ENCODE assay signal across 8 cellular contexts in genomic region chr9:136997355-136997754, GRCh38. TPM values are rescaled to one million over a fixed set of nuclear protein-coding genes. Genes with fewer than 3 reads are reported as not detected.
DNase-seq lines count a peak whose midpoint lies in the region; ATAC-seq and TF ChIP-seq lines count a peak whose summit lies in the region.
"Had no signal": no experiment of that assay in that cellular context is flagged by ENCODE, and none has a peak within 500 bp of the region (broad histone marks: within the 10 kb centered on the region; RNA-seq: fewer than 3 reads in every experiment).

No MANE protein-coding gene starts in this region.

- H4K91ac ChIP-seq in mesenchymal stem cell (ENCODE audit: low read length): peak overlapping the region; percentile 2

- no peak overlapping the region for H3K4me2 ChIP-seq in mesenchymal stem cell (ENCODE audit: low read length, poor library complexity, severe bottlenecking)

- peak overlapping the region; percentile 47 for H2AK5ac ChIP-seq in mesenchymal stem cell (ENCODE audit: low read length, severe bottlenecking)

- no peaks in the 10 kb centered on the region for H3K27me3 Mint-ChIP-seq in CD4-positive, alpha-beta memory T cell
- H3K27me3 Mint-ChIP-seq in activated CD8-positive, alpha-beta T cell treated with anti-CD3 and anti-CD28 coated beads for 36 hours: peaks cover 5% of the 10 kb centered on the region

- H3K18ac ChIP-seq in mesenchymal stem cell (ENCODE audit: low read depth in 1 of 2, low read length in 2 of 2): peak overlapping the region in 1 of 2 experiments; percentile 40

- peak overlapping the region; percentile 30 to 61 for H3K4ac ChIP-seq in mesenchymal stem cell (ENCODE audit: low read depth in 1 of 2, low read length in 2 of 2)

- no peak for DNase-seq in CD4-positive, alpha-beta memory T cell
- DNase-seq in activated CD8-positive, alpha-beta T cell treated with anti-CD3 and anti-CD28 coated beads for 36 hours: no peak
- DNase-seq in mesenchymal stem cell (no peak), NK-92 (lab: John Stamatoyannopoulos, UW; ENCODE audit: unreplicated experiment) (no peak)
- DNase-seq in activated CD4-positive, CD25-positive, alpha-beta regulatory T cell treated with anti-CD3 and anti-CD28 coated beads, Interleukin-2, amount 50 U/mL, for 72 hours: no peak
- DNase-seq: COR-L47; stimulated activated CD4-positive, alpha-beta T cell treated with anti-CD3 and anti-CD28 coated beads, Interleukin-4, amount 100 ng/mL, for 24 hours had no signal

- no peaks in the 10 kb centered on the region for H3K9me3 Mint-ChIP-seq in CD4-positive, alpha-beta memory T cell
- H3K9me3 Mint-ChIP-seq in activated CD8-positive, alpha-beta T cell treated with anti-CD3 and anti-CD28 coated beads for 36 hours: no peaks in the 10 kb centered on the region

- H3K4me3 ChIP-seq in CD4-positive, alpha-beta memory T cell (ENCODE audit: low read length in 2 of 2): no peak overlapping the region
- H3K4me3 ChIP-seq in mesenchymal stem cell (ENCODE audit: insufficient read depth in 1 of 2, low read depth in 1 of 2, low read length in 2 of 2): no peak overlapping the region

- H2BK15ac ChIP-seq in mesenchymal stem cell (ENCODE audit: low read depth, poor library complexity, severe bottlenecking): peak overlapping the region; percentile 60

- H3K36me3 Mint-ChIP-seq in CD4-positive, alpha-beta memory T cell: peaks cover 0 to 10% of the 10 kb centered on the region in 2 donors
- peaks cover 6% of the 10 kb centered on the region for H3K36me3 Mint-ChIP-seq in activated CD8-positive, alpha-beta T cell treated with anti-CD3 and anti-CD28 coated beads for 36 hours (ENCODE audit: low read depth)

- no peak overlapping the region for H4K8ac ChIP-seq in mesenchymal stem cell (ENCODE audit: low read length)

- 80% methylated on average over 10 of the region's 10 CpGs for WGBS in mesenchymal stem cell

- no peaks in the 10 kb centered on the region for H3K9me3 ChIP-seq in CD4-positive, alpha-beta memory T cell (ENCODE audit: control insufficient read depth in 1 of 2, low read length in 2 of 2)
- no peaks in the 10 kb centered on the region for H3K9me3 ChIP-seq in mesenchymal stem cell (ENCODE audit: control insufficient read depth, low read length)

- peak overlapping the region; percentile 20 to 95 for H2BK12ac ChIP-seq in mesenchymal stem cell (ENCODE audit: low read length in 2 of 2)

- no peak for TF ChIP-seq CTCF in activated CD8-positive, alpha-beta T cell treated with anti-CD3 and anti-CD28 coated beads for 36 hours (IDR thresholded peaks at IDR 0.05)

- POLR2A ChIA-PET in CD4-positive, alpha-beta memory T cell (lab: Charles Lee; ENCODE audit: partially characterized antibody): interaction anchor here (0.8 to 6.9 kb wide), 12 partner anchors 17 to 95 kb away, joined by 3 to 57 read pairs (median 7); partner anchors contain the start of genes FUT7 and LCNL1
- POLR2A ChIA-PET in activated CD8-positive, alpha-beta T cell treated with anti-CD3 and anti-CD28 coated beads for 36 hours (lab: Charles Lee): interaction anchor here (2.3 kb wide), 1 partner anchor 96 kb away, joined by 5 read pairs; no protein-coding TSS in a partner anchor

- H3K27ac Mint-ChIP-seq in CD4-positive, alpha-beta memory T cell: peak overlapping the region; percentile 90 to 95 (median 92)
- H3K27ac Mint-ChIP-seq in activated CD8-positive, alpha-beta T cell treated with anti-CD3 and anti-CD28 coated beads for 36 hours: peak overlapping the region; percentile 53

- no peaks in the 10 kb centered on the region for H3K27me3 ChIP-seq in CD4-positive, alpha-beta memory T cell (ENCODE audit: insufficient read depth, low read length)
- peaks cover 0 to 5% of the 10 kb centered on the region in 2 experiments for H3K27me3 ChIP-seq in mesenchymal stem cell (ENCODE audit: control insufficient read depth in 1 of 2, insufficient read depth in 1 of 2, low read length in 2 of 2)

- no peak overlapping the region for H2BK120ac ChIP-seq in mesenchymal stem cell (ENCODE audit: low read depth, low read length)

- H3K4me1 Mint-ChIP-seq in CD4-positive, alpha-beta memory T cell: peaks cover 15 to 62% (median 31%) of the 10 kb centered on the region in 4 donors
- peaks cover 46% of the 10 kb centered on the region for H3K4me1 Mint-ChIP-seq in activated CD8-positive, alpha-beta T cell treated with anti-CD3 and anti-CD28 coated beads for 36 hours (ENCODE audit: low read depth)

- H3K23ac ChIP-seq in mesenchymal stem cell (ENCODE audit: low read length in 2 of 2): peak overlapping the region in 1 of 2 experiments; percentile 46

- H3K36me3 ChIP-seq in CD4-positive, alpha-beta memory T cell (ENCODE audit: insufficient read depth, low read length): peaks cover 7% of the 10 kb centered on the region
- peaks cover 0 to 28% of the 10 kb centered on the region in 2 experiments for H3K36me3 ChIP-seq in mesenchymal stem cell (ENCODE audit: control insufficient read depth in 1 of 2, insufficient read depth in 2 of 2, low read depth in 1 of 2, low read length in 2 of 2)

- H3K79me1 ChIP-seq in mesenchymal stem cell (replicated peaks; ENCODE audit: low read length, poor library complexity, severe bottlenecking): peaks cover 15% of the 10 kb centered on the region

- peak overlapping the region; percentile 69 to 78 (median 76) for H3K4me3 Mint-ChIP-seq in CD4-positive, alpha-beta memory T cell
- no peak overlapping the region for H3K4me3 Mint-ChIP-seq in activated CD8-positive, alpha-beta T cell treated with anti-CD3 and anti-CD28 coated beads for 36 hours

- no peak overlapping the region for H3K9ac ChIP-seq in mesenchymal stem cell (ENCODE audit: low read length)

- H2AFZ ChIP-seq in mesenchymal stem cell (ENCODE audit: low read depth, low read length): no peak overlapping the region

- no peak overlapping the region for H3K14ac ChIP-seq in mesenchymal stem cell (ENCODE audit: low read length in 2 of 2)

- intact Hi-C loops in CD4-positive, alpha-beta memory T cell (cut with micrococcal nuclease): no loop called here
- intact Hi-C loops in activated CD8-positive, alpha-beta T cell treated with anti-CD3 and anti-CD28 coated beads for 36 hours (cut with micrococcal nuclease): no loop called here

- peak overlapping the region; percentile 31 for H3K27ac ChIP-seq in CD4-positive, alpha-beta memory T cell (ENCODE audit: low read depth, low read length)
- peak overlapping the region; percentile 19 for H3K27ac ChIP-seq in mesenchymal stem cell (ENCODE audit: low read length, poor library complexity, severe bottlenecking)

- H2BK5ac ChIP-seq in mesenchymal stem cell (ENCODE audit: low read depth, low read length, poor library complexity, severe bottlenecking): no peak overlapping the region

- CTCF ChIA-PET in CD4-positive, alpha-beta memory T cell (lab: Charles Lee; ENCODE audit: partially characterized antibody): interaction anchor here (1.7 to 2.7 kb wide), 5 partner anchors 31 to 154 kb away, joined by 4 to 14 read pairs (median 12); partner anchors contain the start of genes ABCA2 and AJM1
- CTCF ChIA-PET in activated CD8-positive, alpha-beta T cell treated with anti-CD3 and anti-CD28 coated beads for 36 hours (lab: Charles Lee): interaction anchor here (2.5 kb wide), 1 partner anchor 31 kb away, joined by 13 read pairs; the partner anchor contains the start of gene ABCA2

- no peak for ATAC-seq in activated CD8-positive, alpha-beta T cell treated with anti-CD3 and anti-CD28 coated beads for 36 hours
- ATAC-seq in HG02973 (IDR thresholded peaks at IDR 0.05; ENCODE audit: unreplicated experiment): no peak

- H3K4me1 ChIP-seq in CD4-positive, alpha-beta memory T cell (ENCODE audit: insufficient read depth, low read length): peaks cover 62% of the 10 kb centered on the region
- peaks cover 58% of the 10 kb centered on the region for H3K4me1 ChIP-seq in mesenchymal stem cell (ENCODE audit: control insufficient read depth, insufficient read depth, low read depth, low read length)

RNA-seq across cellular contexts. Expression of gene CLIC3, which starts 1.0 kb away (rescaled TPM):
- 1 to 10 TPM; 3.1 to 3.7 TPM for total RNA-seq in CD4-positive, alpha-beta memory T cell
- polyA plus RNA-seq in CD4-positive, alpha-beta memory T cell: 1 to 10 TPM; 5.0 to 7.8 TPM
- total RNA-seq in activated CD8-positive, alpha-beta T cell treated with anti-CD3 and anti-CD28 coated beads for 36 hours: not detected
- 4.4 TPM for polyA plus RNA-seq in mesenchymal stem cell (2013, experiment 1 of 2)
- 4.3 TPM for polyA plus RNA-seq in mesenchymal stem cell (2013, experiment 2 of 2)

RNA-seq across cellular contexts. Expression of gene PAXX, which starts 5.1 kb away (rescaled TPM):
- total RNA-seq in CD4-positive, alpha-beta memory T cell: 100 to 1,000 TPM in 1 of 2 experiments, 10 to 100 TPM in 1; 94.2 to 101 TPM
- polyA plus RNA-seq in CD4-positive, alpha-beta memory T cell: 100 to 1,000 TPM in 1 of 2 donors, 10 to 100 TPM in 1; 76.0 to 103 TPM
- total RNA-seq in activated CD8-positive, alpha-beta T cell treated with anti-CD3 and anti-CD28 coated beads for 36 hours: 10 to 100 TPM; 60.5 to 61.8 TPM
- 27.3 TPM for polyA plus RNA-seq in mesenchymal stem cell (2013, experiment 1 of 2)
- polyA plus RNA-seq in mesenchymal stem cell (2013, experiment 2 of 2): 26.3 TPM

RNA-seq across cellular contexts. Expression of gene LCNL1, which starts 14.6 kb away (rescaled TPM):
- total RNA-seq in CD4-positive, alpha-beta memory T cell: under 1 TPM; 0.14 to 0.17 TPM
- polyA plus RNA-seq in CD4-positive, alpha-beta memory T cell: not detected
- total RNA-seq in activated CD8-positive, alpha-beta T cell treated with anti-CD3 and anti-CD28 coated beads for 36 hours: not detected
- 4.3 TPM for polyA plus RNA-seq in mesenchymal stem cell (2013, experiment 1 of 2)
- 4.1 TPM for polyA plus RNA-seq in mesenchymal stem cell (2013, experiment 2 of 2)

RNA-seq across cellular contexts. Expression of gene PTGDS, which starts 20.1 kb away (rescaled TPM):
- 1 to 10 TPM; 4.8 to 5.1 TPM for total RNA-seq in CD4-positive, alpha-beta memory T cell
- 1 to 10 TPM; 1.7 to 3.8 TPM for polyA plus RNA-seq in CD4-positive, alpha-beta memory T cell
- not detected for total RNA-seq in activated CD8-positive, alpha-beta T cell treated with anti-CD3 and anti-CD28 coated beads for 36 hours
- 172 TPM for polyA plus RNA-seq in mesenchymal stem cell (2013, experiment 1 of 2)
- polyA plus RNA-seq in mesenchymal stem cell (2013, experiment 2 of 2): 175 TPM

RNA-seq across cellular contexts. Expression of gene ABCA2, which starts 30.7 kb away (rescaled TPM):
- total RNA-seq in CD4-positive, alpha-beta memory T cell: 10 to 100 TPM; 63.8 to 68.6 TPM
- polyA plus RNA-seq in CD4-positive, alpha-beta memory T cell: 10 to 100 TPM in 1 of 2 donors, 1 to 10 TPM in 1; 2.6 to 10.8 TPM
- 10 to 100 TPM; 11.8 to 16.2 TPM for total RNA-seq in activated CD8-positive, alpha-beta T cell treated with anti-CD3 and anti-CD28 coated beads for 36 hours
- polyA plus RNA-seq in mesenchymal stem cell (2013, experiment 1 of 2): 20.0 TPM
- polyA plus RNA-seq in mesenchymal stem cell (2013, experiment 2 of 2): 17.9 TPM
